Comparison of ENCODE assay signal across 28 cellular contexts in genomic region chr7:91191771-91192170, GRCh38.
"Had no signal": no experiment of that assay in that cellular context is flagged by ENCODE, and none has a peak within 500 bp of the region (broad histone marks: within the 10 kb centered on the region; RNA-seq: fewer than 3 reads in every experiment).

No MANE protein-coding gene starts in this region.

- H3K4me1 ChIP-seq: foreskin keratinocyte, vagina had no signal

- ATAC-seq: esophagus mucosa; foreskin keratinocyte; left cardiac atrium; left ventricle myocardium superior; naive thymus-derived CD4-positive, alpha-beta T cell; stimulated activated effector memory CD8-positive, alpha-beta T cell treated with anti-CD3 and anti-CD28 coated beads, Interleukin-12 subunit alpha, Interleukin-12 subunit beta, amount 100 ng/mL, for 72 hours; stimulated activated naive CD8-positive, alpha-beta T cell treated with anti-CD3 and anti-CD28 coated beads, Interleukin-15, amount 100 ng/mL, for 72 hours; T-helper 17 cell; WTC11 had no signal

- H3K4me3 Mint-ChIP-seq: activated CD4-positive, alpha-beta memory T cell treated with anti-CD3 and anti-CD28 coated beads, Interleukin-2, amount 10 ng/mL, durations not matched to agents 7 days and 5 days; activated CD4-positive, alpha-beta T cell treated with anti-CD3 and anti-CD28 coated beads, Interleukin-2, amount 10 ng/mL, durations not matched to agents 7 days and 5 days; activated naive CD4-positive, alpha-beta T cell treated with anti-CD3 and anti-CD28 coated beads, Interleukin-2, amount 10 ng/mL, durations not matched to agents 7 days and 5 days; activated naive CD8-positive, alpha-beta T cell treated with anti-CD3 and anti-CD28 coated beads, Interleukin-2, amount 10 ng/mL, durations not matched to agents 7 days and 5 days; activated T-cell treated with anti-CD3 and anti-CD28 coated beads, Interleukin-2, amount 50 U/mL, for 24 hours; endodermal cell; mesothelial cell of epicardium; naive thymus-derived CD4-positive, alpha-beta T cell; stimulated activated effector memory CD8-positive, alpha-beta T cell treated with anti-CD3 and anti-CD28 coated beads, Interleukin-12 subunit alpha, Interleukin-12 subunit beta, amount 100 ng/mL, for 72 hours; stimulated activated naive CD8-positive, alpha-beta T cell treated with anti-CD3 and anti-CD28 coated beads, Interleukin-15, amount 100 ng/mL, for 72 hours; T-helper 17 cell; type B pancreatic cell; WTC11 had no signal

- H3K27me3 Mint-ChIP-seq: activated CD4-positive, alpha-beta memory T cell treated with anti-CD3 and anti-CD28 coated beads, Interleukin-2, amount 10 ng/mL, durations not matched to agents 7 days and 5 days; activated CD4-positive, alpha-beta T cell treated with anti-CD3 and anti-CD28 coated beads, Interleukin-2, amount 10 ng/mL, durations not matched to agents 7 days and 5 days; activated naive CD4-positive, alpha-beta T cell treated with anti-CD3 and anti-CD28 coated beads, Interleukin-2, amount 10 ng/mL, durations not matched to agents 7 days and 5 days; activated naive CD8-positive, alpha-beta T cell treated with anti-CD3 and anti-CD28 coated beads, Interleukin-2, amount 10 ng/mL, durations not matched to agents 7 days and 5 days; activated T-cell treated with anti-CD3 and anti-CD28 coated beads, Interleukin-2, amount 50 U/mL, for 24 hours; T-helper 17 cell; type B pancreatic cell had no signal

- DNase-seq: activated CD4-positive, alpha-beta memory T cell treated with anti-CD3 and anti-CD28 coated beads, Interleukin-2, amount 10 ng/mL, durations not matched to agents 7 days and 5 days; activated CD4-positive, alpha-beta T cell treated with anti-CD3 and anti-CD28 coated beads for 1 hour; activated CD4-positive, alpha-beta T cell treated with anti-CD3 and anti-CD28 coated beads, Interleukin-2, amount 10 ng/mL, durations not matched to agents 7 days and 5 days; activated CD8-positive, alpha-beta memory T cell treated with anti-CD3 and anti-CD28 coated beads, Interleukin-2, amount 50 U/mL, for 48 hours; activated gamma-delta T cell; activated naive CD4-positive, alpha-beta T cell treated with anti-CD3 and anti-CD28 coated beads, Interleukin-2, amount 10 ng/mL, durations not matched to agents 7 days and 5 days; activated naive CD8-positive, alpha-beta T cell treated with anti-CD3 and anti-CD28 coated beads, Interleukin-2, amount 10 ng/mL, durations not matched to agents 7 days and 5 days; activated T-cell treated with anti-CD3 and anti-CD28 coated beads, Interleukin-2, amount 50 U/mL, for 24 hours; central memory CD4-positive, alpha-beta T cell; endodermal cell; foreskin keratinocyte; islet precursor cell; left cardiac atrium; left ventricle myocardium superior; naive thymus-derived CD4-positive, alpha-beta T cell; sigmoid colon; small intestine; stimulated activated CD4-positive, alpha-beta T cell treated with anti-CD3 and anti-CD28 coated beads, Interleukin-4, amount 100 ng/mL, for 24 hours; stimulated activated naive CD8-positive, alpha-beta T cell treated with anti-CD3 and anti-CD28 coated beads, Interleukin-15, amount 100 ng/mL, for 72 hours; substantia nigra; T-helper 17 cell had no signal

- H3K4me3 ChIP-seq: ascending aorta, sigmoid colon, vagina had no signal

- H3K9me3 Mint-ChIP-seq: activated CD4-positive, alpha-beta memory T cell treated with anti-CD3 and anti-CD28 coated beads, Interleukin-2, amount 10 ng/mL, durations not matched to agents 7 days and 5 days; activated CD4-positive, alpha-beta T cell treated with anti-CD3 and anti-CD28 coated beads, Interleukin-2, amount 10 ng/mL, durations not matched to agents 7 days and 5 days; activated naive CD4-positive, alpha-beta T cell treated with anti-CD3 and anti-CD28 coated beads, Interleukin-2, amount 10 ng/mL, durations not matched to agents 7 days and 5 days; activated naive CD8-positive, alpha-beta T cell treated with anti-CD3 and anti-CD28 coated beads, Interleukin-2, amount 10 ng/mL, durations not matched to agents 7 days and 5 days; activated T-cell treated with anti-CD3 and anti-CD28 coated beads, Interleukin-2, amount 50 U/mL, for 24 hours; endodermal cell; mesothelial cell of epicardium; naive thymus-derived CD4-positive, alpha-beta T cell; stimulated activated effector memory CD8-positive, alpha-beta T cell treated with anti-CD3 and anti-CD28 coated beads, Interleukin-12 subunit alpha, Interleukin-12 subunit beta, amount 100 ng/mL, for 72 hours; WTC11 had no signal

- H3K27ac Mint-ChIP-seq: activated CD4-positive, alpha-beta memory T cell treated with anti-CD3 and anti-CD28 coated beads, Interleukin-2, amount 10 ng/mL, durations not matched to agents 7 days and 5 days; activated CD4-positive, alpha-beta T cell treated with anti-CD3 and anti-CD28 coated beads, Interleukin-2, amount 10 ng/mL, durations not matched to agents 7 days and 5 days; activated naive CD4-positive, alpha-beta T cell treated with anti-CD3 and anti-CD28 coated beads, Interleukin-2, amount 10 ng/mL, durations not matched to agents 7 days and 5 days; activated naive CD8-positive, alpha-beta T cell treated with anti-CD3 and anti-CD28 coated beads, Interleukin-2, amount 10 ng/mL, durations not matched to agents 7 days and 5 days; activated T-cell treated with anti-CD3 and anti-CD28 coated beads, Interleukin-2, amount 50 U/mL, for 24 hours; endodermal cell; mesothelial cell of epicardium; naive thymus-derived CD4-positive, alpha-beta T cell; stimulated activated effector memory CD8-positive, alpha-beta T cell treated with anti-CD3 and anti-CD28 coated beads, Interleukin-12 subunit alpha, Interleukin-12 subunit beta, amount 100 ng/mL, for 72 hours; T-helper 17 cell; type B pancreatic cell; WTC11 had no signal

- H3K36me3 ChIP-seq: ascending aorta, sigmoid colon, vagina had no signal

- FAIRE-seq: small intestine had no signal

- H3K36me3 Mint-ChIP-seq: activated naive CD4-positive, alpha-beta T cell treated with anti-CD3 and anti-CD28 coated beads, Interleukin-2, amount 10 ng/mL, durations not matched to agents 7 days and 5 days; activated naive CD8-positive, alpha-beta T cell treated with anti-CD3 and anti-CD28 coated beads, Interleukin-2, amount 10 ng/mL, durations not matched to agents 7 days and 5 days; naive thymus-derived CD4-positive, alpha-beta T cell; stimulated activated effector memory CD8-positive, alpha-beta T cell treated with anti-CD3 and anti-CD28 coated beads, Interleukin-12 subunit alpha, Interleukin-12 subunit beta, amount 100 ng/mL, for 72 hours; WTC11 had no signal

- H3K27me3 ChIP-seq: ascending aorta, foreskin keratinocyte, sigmoid colon, vagina had no signal

- H3K9me3 ChIP-seq: ascending aorta, sigmoid colon, vagina had no signal

- H3K4me1 Mint-ChIP-seq: activated CD4-positive, alpha-beta memory T cell treated with anti-CD3 and anti-CD28 coated beads, Interleukin-2, amount 10 ng/mL, durations not matched to agents 7 days and 5 days; activated CD4-positive, alpha-beta T cell treated with anti-CD3 and anti-CD28 coated beads, Interleukin-2, amount 10 ng/mL, durations not matched to agents 7 days and 5 days; activated naive CD4-positive, alpha-beta T cell treated with anti-CD3 and anti-CD28 coated beads, Interleukin-2, amount 10 ng/mL, durations not matched to agents 7 days and 5 days; activated naive CD8-positive, alpha-beta T cell treated with anti-CD3 and anti-CD28 coated beads, Interleukin-2, amount 10 ng/mL, durations not matched to agents 7 days and 5 days; naive thymus-derived CD4-positive, alpha-beta T cell; stimulated activated effector memory CD8-positive, alpha-beta T cell treated with anti-CD3 and anti-CD28 coated beads, Interleukin-12 subunit alpha, Interleukin-12 subunit beta, amount 100 ng/mL, for 72 hours; stimulated activated naive CD8-positive, alpha-beta T cell treated with anti-CD3 and anti-CD28 coated beads, Interleukin-15, amount 100 ng/mL, for 72 hours; T-helper 17 cell had no signal

- H3K27ac ChIP-seq: ascending aorta, sigmoid colon, vagina had no signal
